In genomic region chr2:59083075-59083792, GRCh38 we compare ENCODE assay signal across 23 cellular contexts.
DNase-seq lines count a peak whose midpoint lies in the region; FAIRE-seq and TF ChIP-seq lines count a peak whose summit lies in the region.
"Had no signal": no experiment of that assay in that cellular context is flagged by ENCODE, and none has a peak within 500 bp of the region (broad histone marks: within the 10 kb centered on the region; RNA-seq: fewer than 3 reads in every experiment).

No MANE protein-coding gene starts in this region.

- no peak overlapping the region for H4K91ac ChIP-seq in H1 (replicated peaks; ENCODE audit: insufficient read length, low read length)

- H3K9ac ChIP-seq in Loucy (ENCODE audit: low read depth, low read length, poor library complexity, severe bottlenecking) (no peak overlapping the region), H1 (replicated peaks in 1 of 4; ENCODE audit: extremely low read depth in 1 of 4, low read depth in 3 of 4, low read length in 3 of 4) (no peak overlapping the region)

- H3K27me3 ChIP-seq in Loucy (ENCODE audit: insufficient read depth, low read length, poor library complexity, severe bottlenecking) (no peaks in the 10 kb centered on the region), H1 (replicated peaks in 1 of 4; ENCODE audit: control insufficient read depth in 3 of 4, extremely low read depth in 1 of 4, insufficient read depth in 3 of 4, low read length in 3 of 4) (no peaks in the 10 kb centered on the region)

- H3K4me1 ChIP-seq in Loucy (ENCODE audit: insufficient read depth, low read length, poor library complexity, severe bottlenecking) (no peaks in the 10 kb centered on the region), H1 (replicated peaks in 1 of 4; ENCODE audit: control insufficient read depth in 3 of 4, insufficient read depth in 4 of 4, low read length in 3 of 4) (no peaks in the 10 kb centered on the region; a peak in 1 of 7 replicates)
- H3K4me1 ChIP-seq: SJCRH30 had no signal

- DNase-seq in DMS53 (lab: John Stamatoyannopoulos, UW) (peak; percentile 43), H1 (ENCODE audit: low read depth in 1 of 2, low spot score in 2 of 2) (no peak), iris pigment epithelial cell (ENCODE audit: low read depth) (peak; percentile 5), EL (no peak), hepatic stellate cell (ENCODE audit: low spot score) (no peak)
- no peak for DNase-seq in activated CD8-positive, alpha-beta memory T cell treated with anti-CD3 and anti-CD28 coated beads, Interleukin-2, amount 50 U/mL, for 48 hours
- DNase-seq: AML-193; C1 segment of cervical spinal cord; CD8-positive, alpha-beta T cell; GF-D8; KG1; NCI-H1048; NCI-H1436; NCI-H2029; NCI-H2227 treated with DMSO at 0.1 percent for 48 hours; NCI-H510A; NCI-H748 treated with DMSO at 0.1 percent for 48 hours; SJCRH30; T-cell had no signal

- no peak overlapping the region for H3K18ac ChIP-seq in H1 (ENCODE audit: extremely low read depth, low read length)

- H4K5ac ChIP-seq in H1 (ENCODE audit: insufficient read length, low read depth, low read length) = no peak overlapping the region

- TF ChIP-seq POLR2A in H1 (IDR thresholded peaks at IDR 0.05; ENCODE audit: control extremely low read depth in 1 of 2, low read depth in 2 of 2, low read length in 2 of 2) = no peak

- H3K36me3 ChIP-seq in Loucy (ENCODE audit: insufficient read depth, low read length) (no peaks in the 10 kb centered on the region), H1 (ENCODE audit: control insufficient read depth in 2 of 4, insufficient read depth in 4 of 4, low read length in 3 of 4) (no peaks in the 10 kb centered on the region)
- H3K36me3 ChIP-seq: SJCRH30 had no signal

- no peak for FAIRE-seq in H1 (lab: Jason Lieb, UNC)
- FAIRE-seq: H54, HTR-8/SVneo, RCC 7860 had no signal

- no peaks in the 10 kb centered on the region for H3K23me2 ChIP-seq in H1 (ENCODE audit: low read depth, low read length)

- no peaks in the 10 kb centered on the region for H3K79me1 ChIP-seq in H1 (ENCODE audit: low read depth, low read length)

- H3K27ac ChIP-seq in H1 (ENCODE audit: low read depth, low read length) = no peak overlapping the region
- H3K27ac ChIP-seq: SJCRH30 had no signal

- no peak overlapping the region for H3K56ac ChIP-seq in H1 (replicated peaks; ENCODE audit: insufficient read length, low read depth, low read length)

- no peak overlapping the region for H2AK5ac ChIP-seq in H1 (ENCODE audit: low read depth, low read length)

- H3K4ac ChIP-seq in H1 (replicated peaks; ENCODE audit: insufficient read length, low read depth, low read length) = no peak overlapping the region

- 0 out of 2 replicates have a peak, but pooled peaks have one; percentile 15 for TF ChIP-seq CTCF in Loucy (conservative IDR thresholded peaks at IDR 0.05; ENCODE audit: low read length)
- TF ChIP-seq CTCF in H1 (IDR thresholded peaks at IDR 0.05; ENCODE audit: control extremely low read depth in 1 of 3, insufficient read depth in 1 of 3, low read depth in 1 of 3, low read length in 3 of 3) = peak in 1 of 3 experiments; percentile 31; a peak in 2 of 4 replicates

- CTCF ChIA-PET in H1 (lab: Charles Lee; ENCODE audit: partially characterized antibody) = interaction anchor here (1.2 to 2.1 kb wide), 7 partner anchors 36 to 502 kb away, joined by 3 to 5 read pairs (median 4); no protein-coding TSS in a partner anchor

- no peak overlapping the region for H2BK20ac ChIP-seq in H1 (ENCODE audit: low read length)

- WGBS in H1 (ENCODE audit: extremely low coverage in 1 of 2, insufficient coverage in 1 of 2, insufficient read length in 1 of 2, insufficient replicate concordance in 2 of 2, low coverage in 1 of 2, low lambda C conversion rate in 2 of 2, missing lambda C conversion rate in 1 of 2), 2 experiments = 76% methylated on average over 4 of the region's 4 CpGs; no CpG with 5 or more reads in 1 of the 2 experiments

- H3K4me3 ChIP-seq in Loucy (ENCODE audit: low read length, poor library complexity, severe bottlenecking) (no peak overlapping the region), H1 (ENCODE audit: extremely low read depth in 1 of 4, insufficient read depth in 2 of 4, low read depth in 3 of 4, low read length in 4 of 4) (no peak overlapping the region)
- H3K4me3 ChIP-seq: SJCRH30 had no signal

- no peaks in the 10 kb centered on the region for H3K9me2 ChIP-seq in Loucy (replicated peaks; ENCODE audit: low read depth, low read length)

- no peak for TF ChIP-seq EP300 in H1 (IDR thresholded peaks at IDR 0.05; ENCODE audit: borderline replicate concordance in 1 of 2, low read depth in 2 of 2, low read length in 2 of 2)

- no peak overlapping the region for H4K8ac ChIP-seq in H1 (ENCODE audit: extremely low read depth, insufficient read depth, low read length)

- H3K4me2 ChIP-seq in Loucy (ENCODE audit: low read depth, low read length, poor library complexity, severe bottlenecking) (no peak overlapping the region), H1 (ENCODE audit: insufficient read depth in 1 of 2, low read depth in 2 of 2, low read length in 2 of 2) (no peak overlapping the region)

- TF ChIP-seq RAD21 in H1 (IDR thresholded peaks at IDR 0.05 in 1 of 2, conservative IDR thresholded peaks at IDR 0.05 in 1 of 2; ENCODE audit: low read depth in 2 of 2, low read length in 2 of 2) = peak; percentile 51 to 69

- H4K20me1 ChIP-seq in Loucy (ENCODE audit: insufficient read depth, low read length, poor library complexity, severe bottlenecking) = no peaks in the 10 kb centered on the region
- no peaks in the 10 kb centered on the region for H4K20me1 ChIP-seq in H1 (replicated peaks in 1 of 2; ENCODE audit: control insufficient read depth in 1 of 2, insufficient read depth in 2 of 2, low read length in 2 of 2)

- H3K9me3 ChIP-seq in Loucy (ENCODE audit: insufficient read depth, low read depth, low read length) (no peaks in the 10 kb centered on the region), H1 (ENCODE audit: insufficient read depth in 2 of 2, low read depth in 1 of 2, low read length in 1 of 2) (no peaks in the 10 kb centered on the region; a peak in 1 of 4 replicates)
- H3K9me3 ChIP-seq: SJCRH30 had no signal

- H3K14ac ChIP-seq in H1 (ENCODE audit: insufficient read length) = no peak overlapping the region

- no peak overlapping the region for H3K23ac ChIP-seq in H1 (ENCODE audit: insufficient read length)

- no peak overlapping the region for H2BK120ac ChIP-seq in H1 (replicated peaks; ENCODE audit: low read depth, low read length)

- H2BK12ac ChIP-seq in H1 (ENCODE audit: low read depth, low read length) = no peak overlapping the region

- H3F3A ChIP-seq in Loucy (ENCODE audit: low read depth) = no peaks in the 10 kb centered on the region

- no peak overlapping the region for H2BK15ac ChIP-seq in H1 (ENCODE audit: low read length)

- H2BK5ac ChIP-seq in H1 (ENCODE audit: low read depth, low read length) = no peak overlapping the region

- H2AFZ ChIP-seq in Loucy (ENCODE audit: low read length) = no peak overlapping the region
- H2AFZ ChIP-seq in H1 (ENCODE audit: low read length) = no peak overlapping the region

- H3K79me2 ChIP-seq in Loucy (ENCODE audit: insufficient read depth, low read length) = no peaks in the 10 kb centered on the region
- H3K79me2 ChIP-seq in H1 (ENCODE audit: control insufficient read depth in 1 of 2, insufficient read depth in 2 of 2, low read length in 2 of 2) = no peaks in the 10 kb centered on the region

- POLR2A ChIA-PET in H1 (lab: Charles Lee; ENCODE audit: partially characterized antibody) = no interaction called here

TF ChIP-seq in H1, 55 proteins besides CTCF, POLR2A, EP300 and RAD21:
- TF ChIP-seq CBX8 (IDR thresholded peaks at IDR 0.05; ENCODE audit: borderline replicate concordance, low read depth, low read length) (no peak), PHF8 (conservative IDR thresholded peaks at IDR 0.05; ENCODE audit: low read depth, low read length) (no peak), BRCA1 (IDR thresholded peaks at IDR 0.05; ENCODE audit: low read depth, low read length) (no peak), KDM1A (IDR thresholded peaks at IDR 0.05; ENCODE audit: borderline replicate concordance, low read length) (no peak), BCL11A (IDR thresholded peaks at IDR 0.05; ENCODE audit: low read depth in 2 of 2, low read length in 2 of 2) (no peak), NANOG (IDR thresholded peaks at IDR 0.05; ENCODE audit: insufficient read depth, low read depth, low read length, poor library complexity, severe bottlenecking) (no peak), YY1 (IDR thresholded peaks at IDR 0.05; ENCODE audit: low read depth, low read length) (no peak), ATF2 (IDR thresholded peaks at IDR 0.05; ENCODE audit: low read length) (no peak), TBP (IDR thresholded peaks at IDR 0.05; ENCODE audit: low read depth, low read length) (no peak), SP1 (IDR thresholded peaks at IDR 0.05; ENCODE audit: low read depth, low read length) (no peak), MAFK (IDR thresholded peaks at IDR 0.05; ENCODE audit: low read depth, low read length) (no peak)

Comparison
In these comparisons a context has a peak if more than half of its experiments do, and no peak if none do; other contexts are left out.
1. DNase-seq: peak in DMS53 (single experiment) and iris pigment epithelial cell (single experiment); none in H1 (0 of 2), EL (single experiment), hepatic stellate cell (single experiment) and activated CD8-positive, alpha-beta memory T cell treated with anti-CD3 and anti-CD28 coated beads, Interleukin-2, amount 50 U/mL, for 48 hours (single experiment).